ENCODE assay signal across 8 cellular contexts in the genomic region with DNA sequence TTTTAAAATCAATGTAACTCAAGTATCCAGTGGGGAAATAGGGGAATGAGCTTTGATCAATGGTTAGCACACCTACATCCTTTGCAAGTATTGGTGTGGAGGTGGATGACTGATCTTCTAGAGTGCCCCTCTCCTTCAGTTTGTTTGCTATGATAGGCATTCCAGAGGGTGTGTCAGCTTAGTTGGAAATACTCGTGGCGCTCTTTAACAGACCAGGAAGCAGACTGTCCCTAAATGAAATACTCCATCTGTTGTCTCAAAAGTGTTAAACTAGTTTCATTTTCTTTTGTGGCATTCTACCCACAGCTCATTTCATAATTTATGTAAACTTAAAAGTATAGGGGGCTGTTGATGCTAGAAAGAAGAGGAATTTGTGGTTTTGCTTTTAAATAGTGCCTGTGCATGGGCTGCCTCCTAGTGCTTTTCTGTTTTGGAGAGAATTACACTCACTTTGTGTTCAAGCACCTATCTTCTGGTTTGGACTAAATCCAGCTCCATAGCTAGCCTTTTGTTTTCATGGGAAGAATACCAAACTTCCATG.
DNase-seq lines count a peak whose midpoint lies in the region; ATAC-seq, FAIRE-seq and TF ChIP-seq lines count a peak whose summit lies in the region.

No MANE protein-coding gene starts in this region.

- peak; percentile 74 for ATAC-seq in HG02588 (IDR thresholded peaks at IDR 0.05; ENCODE audit: unreplicated experiment)

- H3K9me3 ChIP-seq in mesenchymal stem cell (ENCODE audit: control insufficient read depth, low read length) (no peaks in the 10 kb centered on the region), neuronal stem cell (replicated peaks in 1 of 2; ENCODE audit: control insufficient read depth in 2 of 2, insufficient read depth in 1 of 2, low read depth in 1 of 2, low read length in 2 of 2) (no peaks in the 10 kb centered on the region)

- H3K4me1 ChIP-seq in mesenchymal stem cell (ENCODE audit: control insufficient read depth, insufficient read depth, low read depth, low read length) = peaks cover 5% of the 10 kb centered on the region
- peaks cover 0 to 3% of the 10 kb centered on the region in 2 donors for H3K4me1 ChIP-seq in neuronal stem cell (ENCODE audit: control insufficient read depth in 2 of 2, insufficient read depth in 1 of 2, low read depth in 1 of 2, low read length in 2 of 2)

- H3K79me1 ChIP-seq in mesenchymal stem cell (replicated peaks; ENCODE audit: low read length, poor library complexity, severe bottlenecking) (no peaks in the 10 kb centered on the region), neuronal stem cell (ENCODE audit: low read depth, low read length) (no peaks in the 10 kb centered on the region)

- H3K27me3 ChIP-seq in bronchial epithelial cell (ENCODE audit: control insufficient read depth, insufficient read depth, low read length) (no peaks in the 10 kb centered on the region), mesenchymal stem cell (ENCODE audit: control insufficient read depth in 1 of 2, insufficient read depth in 1 of 2, low read length in 2 of 2) (no peaks in the 10 kb centered on the region), neuronal stem cell (ENCODE audit: control insufficient read depth in 3 of 3, insufficient read depth in 3 of 3, low read depth in 1 of 3, low read length in 3 of 3) (no peaks in the 10 kb centered on the region)

- H3K9me3 Mint-ChIP-seq in activated CD4-positive, alpha-beta T cell treated with anti-CD3 and anti-CD28 coated beads, Interleukin-2, amount 10 ng/mL, durations not matched to agents 7 days and 5 days = no peaks in the 10 kb centered on the region

- H3K36me3 ChIP-seq in bronchial epithelial cell (ENCODE audit: control insufficient read depth, insufficient read depth, low read length) (no peaks in the 10 kb centered on the region), mesenchymal stem cell (ENCODE audit: control insufficient read depth in 1 of 2, insufficient read depth in 2 of 2, low read depth in 1 of 2, low read length in 2 of 2) (peaks cover 0 to 2% of the 10 kb centered on the region in 2 experiments), neuronal stem cell (replicated peaks in 1 of 2; ENCODE audit: control insufficient read depth in 2 of 2, insufficient read depth in 2 of 2, low read length in 2 of 2) (no peaks in the 10 kb centered on the region)

- H3K9ac ChIP-seq in mesenchymal stem cell (ENCODE audit: low read length) (peak overlapping the region; percentile 8), neuronal stem cell (ENCODE audit: low read depth, low read length, poor library complexity) (no peak overlapping the region)

- no CpG with 5 or more reads among the region's 2 CpGs for WGBS in mesenchymal stem cell
- no CpG with 5 or more reads among the region's 2 CpGs for WGBS in neuronal stem cell (ENCODE audit: extremely low coverage in 2 of 2, insufficient read length in 2 of 2, insufficient replicate concordance in 1 of 2), 2 donors

- no peak for TF ChIP-seq CTCF in bronchial epithelial cell (IDR thresholded peaks at IDR 0.05; ENCODE audit: insufficient read depth, low read length, severe bottlenecking)

- H3K36me3 Mint-ChIP-seq in activated CD4-positive, alpha-beta T cell treated with anti-CD3 and anti-CD28 coated beads, Interleukin-2, amount 10 ng/mL, durations not matched to agents 7 days and 5 days (ENCODE audit: low read depth) = no peaks in the 10 kb centered on the region

- CTCF ChIA-PET in activated CD4-positive, alpha-beta T cell treated with anti-CD3 and anti-CD28 coated beads, Interleukin-2, amount 10 ng/mL, durations not matched to agents 7 days and 5 days (lab: Charles Lee) = interaction anchor here (1.2 to 1.4 kb wide), 7 partner anchors 9 to 98 kb away, joined by 3 to 5 read pairs (median 3); no protein-coding TSS in a partner anchor

- H2BK120ac ChIP-seq in mesenchymal stem cell (ENCODE audit: low read depth, low read length) (no peak overlapping the region), neuronal stem cell (ENCODE audit: low read depth, low read length) (no peak overlapping the region)

- peaks cover 5% of the 10 kb centered on the region for H3K4me1 Mint-ChIP-seq in activated CD4-positive, alpha-beta T cell treated with anti-CD3 and anti-CD28 coated beads, Interleukin-2, amount 10 ng/mL, durations not matched to agents 7 days and 5 days

- no peak overlapping the region for H2BK12ac ChIP-seq in mesenchymal stem cell (ENCODE audit: low read length in 2 of 2)
- H2BK12ac ChIP-seq in neuronal stem cell (ENCODE audit: low read length) = no peak overlapping the region

- no peak for FAIRE-seq in bronchial epithelial cell (lab: Jason Lieb, UNC)

- H2BK5ac ChIP-seq in mesenchymal stem cell (ENCODE audit: low read depth, low read length, poor library complexity, severe bottlenecking) = no peak overlapping the region
- no peak overlapping the region for H2BK5ac ChIP-seq in neuronal stem cell (ENCODE audit: low read length)

- H3K4me2 ChIP-seq in mesenchymal stem cell (ENCODE audit: low read length, poor library complexity, severe bottlenecking) = peak overlapping the region; percentile 10
- H3K4me2 ChIP-seq in neuronal stem cell (ENCODE audit: insufficient read depth, low read length, poor library complexity, severe bottlenecking) = no peak overlapping the region

- POLR2A ChIA-PET in activated CD4-positive, alpha-beta T cell treated with anti-CD3 and anti-CD28 coated beads, Interleukin-2, amount 10 ng/mL, durations not matched to agents 7 days and 5 days (lab: Charles Lee) = interaction anchor here (0.6 kb wide), 1 partner anchor 68 kb away, joined by 3 read pairs; no protein-coding TSS in a partner anchor

- H3K23ac ChIP-seq in mesenchymal stem cell (ENCODE audit: low read length in 2 of 2) (no peak overlapping the region), neuronal stem cell (ENCODE audit: low read depth, low read length, poor library complexity) (no peak overlapping the region)

- H3K4me3 Mint-ChIP-seq in activated CD4-positive, alpha-beta T cell treated with anti-CD3 and anti-CD28 coated beads, Interleukin-2, amount 10 ng/mL, durations not matched to agents 7 days and 5 days = no peak overlapping the region

- no peak overlapping the region for H4K91ac ChIP-seq in mesenchymal stem cell (ENCODE audit: low read length)
- H4K91ac ChIP-seq in neuronal stem cell (ENCODE audit: low read depth, low read length, poor library complexity) = no peak overlapping the region

- H2BK15ac ChIP-seq in mesenchymal stem cell (ENCODE audit: low read depth, poor library complexity, severe bottlenecking) (no peak overlapping the region), neuronal stem cell (ENCODE audit: low read length) (no peak overlapping the region)

- H2AK5ac ChIP-seq in mesenchymal stem cell (ENCODE audit: low read length, severe bottlenecking) = no peak overlapping the region
- no peak overlapping the region for H2AK5ac ChIP-seq in neuronal stem cell (ENCODE audit: low read depth, low read length)

- no peaks in the 10 kb centered on the region for H3K27me3 Mint-ChIP-seq in activated CD4-positive, alpha-beta T cell treated with anti-CD3 and anti-CD28 coated beads, Interleukin-2, amount 10 ng/mL, durations not matched to agents 7 days and 5 days

- H2AFZ ChIP-seq in mesenchymal stem cell (ENCODE audit: low read depth, low read length) (no peak overlapping the region), neuronal stem cell (ENCODE audit: low read length) (no peak overlapping the region)

- H4K8ac ChIP-seq in mesenchymal stem cell (ENCODE audit: low read length) (no peak overlapping the region), neuronal stem cell (ENCODE audit: low read depth, low read length) (no peak overlapping the region)

- no peak overlapping the region for H3K4me3 ChIP-seq in bronchial epithelial cell (ENCODE audit: low read depth, low read length)
- peak overlapping the region in 1 of 2 experiments; percentile 4 for H3K4me3 ChIP-seq in mesenchymal stem cell (ENCODE audit: insufficient read depth in 1 of 2, low read depth in 1 of 2, low read length in 2 of 2)
- H3K4me3 ChIP-seq in neuronal stem cell (ENCODE audit: low read length in 2 of 2) = no peak overlapping the region

- no peak overlapping the region for H3K14ac ChIP-seq in mesenchymal stem cell (ENCODE audit: low read length in 2 of 2)
- H3K14ac ChIP-seq in neuronal stem cell (ENCODE audit: low read length) = no peak overlapping the region

- H3K4ac ChIP-seq in mesenchymal stem cell (ENCODE audit: low read depth in 1 of 2, low read length in 2 of 2) (no peak overlapping the region), neuronal stem cell (ENCODE audit: low read length) (no peak overlapping the region)

- peak overlapping the region; percentile 80 for H3K27ac Mint-ChIP-seq in activated CD4-positive, alpha-beta T cell treated with anti-CD3 and anti-CD28 coated beads, Interleukin-2, amount 10 ng/mL, durations not matched to agents 7 days and 5 days

- H3K18ac ChIP-seq in mesenchymal stem cell (ENCODE audit: low read depth in 1 of 2, low read length in 2 of 2) (no peak overlapping the region), neuronal stem cell (ENCODE audit: low read length) (no peak overlapping the region)

- H3K27ac ChIP-seq in mesenchymal stem cell (ENCODE audit: low read length, poor library complexity, severe bottlenecking) (peak overlapping the region; percentile 87), neuronal stem cell (replicated peaks; ENCODE audit: low read length) (no peak overlapping the region), substantia nigra (ENCODE audit: low read depth, low read length, poor library complexity, severe bottlenecking) (no peak overlapping the region)

- no peak for DNase-seq in activated CD4-positive, alpha-beta T cell treated with anti-CD3 and anti-CD28 coated beads, Interleukin-2, amount 10 ng/mL, durations not matched to agents 7 days and 5 days
- no peak for DNase-seq in activated CD4-positive, alpha-beta T cell treated with anti-CD3 and anti-CD28 coated beads, Interleukin-2, amount 50 U/mL, for 4 hours
- DNase-seq in NCI-H1105 (lab: John Stamatoyannopoulos, UW) (peak; percentile 45), bronchial epithelial cell (ENCODE audit: low read depth) (peak; percentile 78), mesenchymal stem cell (peak; percentile 87), neuronal stem cell (ENCODE audit: low spot score) (no peak), substantia nigra (lab: John Stamatoyannopoulos, UW) (no peak)

Comparison
In these comparisons a context has a peak if more than half of its experiments do, and no peak if none do; other contexts are left out.
1. DNase-seq: peak in NCI-H1105 (single experiment), bronchial epithelial cell (single experiment) and mesenchymal stem cell (single experiment); none in activated CD4-positive, alpha-beta T cell treated with anti-CD3 and anti-CD28 coated beads, Interleukin-2, amount 10 ng/mL, durations not matched to agents 7 days and 5 days (single experiment), activated CD4-positive, alpha-beta T cell treated with anti-CD3 and anti-CD28 coated beads, Interleukin-2, amount 50 U/mL, for 4 hours (0 of 2), neuronal stem cell (single experiment) and substantia nigra (0 of 49).